In the genomic region with DNA sequence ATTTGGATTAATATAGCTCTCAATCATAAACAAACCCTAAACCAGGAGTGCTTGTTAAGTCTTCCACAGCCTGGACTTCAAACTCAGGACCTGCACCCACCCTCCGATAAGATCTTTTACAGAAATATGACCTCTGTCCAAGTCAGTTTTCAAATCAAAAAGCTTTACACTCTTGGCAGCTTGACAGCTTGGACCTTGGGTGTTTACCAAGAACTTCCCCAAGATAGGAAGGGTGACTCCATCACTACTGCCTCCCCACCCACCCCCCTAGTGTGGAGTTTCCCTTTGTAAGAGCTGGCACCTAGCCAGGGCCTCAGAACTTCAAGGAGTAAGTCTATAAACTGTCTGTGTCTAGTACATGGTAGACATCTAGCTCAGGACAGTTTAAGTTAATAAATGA, we compare ENCODE assay signal across 8 cellular contexts. TPM values are rescaled to one million over a fixed set of nuclear protein-coding genes. Genes with fewer than 3 reads are reported as not detected.
A peak's percentile ranks its signal among the peaks of the same experiment; 100 is the strongest.
DNase-seq lines count a peak whose midpoint lies in the region; ATAC-seq and TF ChIP-seq lines count a peak whose summit lies in the region.
"Had no signal": no experiment of that assay in that cellular context is flagged by ENCODE, and none has a peak within 500 bp of the region (broad histone marks: within the 10 kb centered on the region; RNA-seq: fewer than 3 reads in every experiment).

No MANE protein-coding gene starts in this region.

- peak overlapping the region; percentile 64 to 66 for H3K27ac ChIP-seq in left lung
- H3K27ac ChIP-seq: cardiac muscle cell had no signal

- intact Hi-C loops in left lung (cut with DNase I): no loop called here

- peaks cover 50 to 74% of the 10 kb centered on the region in 2 donors for H3K4me1 ChIP-seq in left lung

- TF ChIP-seq CTCF in chondrocyte (IDR thresholded peaks at IDR 0.05): no peak
- TF ChIP-seq CTCF in left lung (IDR thresholded peaks at IDR 0.05): no peak

- H3K27me3 Mint-ChIP-seq in chondrocyte (ENCODE audit: low read depth): no peaks in the 10 kb centered on the region

- H3K4me3 ChIP-seq in left lung: no peak overlapping the region
- H3K4me3 ChIP-seq: cardiac muscle cell had no signal

- H3K9me3 ChIP-seq in left lung: no peaks in the 10 kb centered on the region

- DNase-seq in NCI-H226 (peak; percentile 94), chondrocyte (ENCODE audit: low spot score) (no peak), left lung (peak in 1 of 2 donors; percentile 77), ureter (ENCODE audit: low spot score) (peak; percentile 70), NCI-H1930 (lab: John Stamatoyannopoulos, UW) (no peak), T-helper 1 cell (no peak)

- peak overlapping the region; percentile 22 for H3K27ac Mint-ChIP-seq in chondrocyte (ENCODE audit: unreplicated experiment)

- peaks cover 0 to 3% of the 10 kb centered on the region in 2 donors for H3K36me3 ChIP-seq in left lung
- H3K36me3 ChIP-seq: cardiac muscle cell had no signal

- ATAC-seq in left lung (peak; percentile 59), HG02678 (IDR thresholded peaks at IDR 0.05; ENCODE audit: unreplicated experiment) (no peak)

- no peaks in the 10 kb centered on the region for H3K27me3 ChIP-seq in left lung
- H3K27me3 ChIP-seq: cardiac muscle cell had no signal

- H3K4me3 Mint-ChIP-seq in chondrocyte (ENCODE audit: unreplicated experiment): no peak overlapping the region

- H3K4me1 Mint-ChIP-seq in chondrocyte (ENCODE audit: low read depth): peaks cover 64% of the 10 kb centered on the region

- H3K36me3 Mint-ChIP-seq in chondrocyte (ENCODE audit: low read depth): peaks cover 3% of the 10 kb centered on the region

- H3K9me3 Mint-ChIP-seq in chondrocyte (ENCODE audit: low read depth): no peaks in the 10 kb centered on the region

RNA-seq across cellular contexts. Expression of gene BCAR3, which starts 9.6 kb away (rescaled TPM):
- 12.1 to 20.6 TPM (median 18.5 TPM) in 3 replicates for total RNA-seq in chondrocyte
- 10 to 100 TPM; 18.7 to 26.0 TPM for total RNA-seq in left lung
- total RNA-seq in ureter: 26.7 TPM

Comparison
In these comparisons a context has a peak if more than half of its experiments do, and no peak if none do; other contexts are left out.
1. DNase-seq: peak in NCI-H226 (single experiment) and ureter (single experiment); none in chondrocyte (single experiment), NCI-H1930 (0 of 2) and T-helper 1 cell (0 of 5).